In the genomic region with DNA sequence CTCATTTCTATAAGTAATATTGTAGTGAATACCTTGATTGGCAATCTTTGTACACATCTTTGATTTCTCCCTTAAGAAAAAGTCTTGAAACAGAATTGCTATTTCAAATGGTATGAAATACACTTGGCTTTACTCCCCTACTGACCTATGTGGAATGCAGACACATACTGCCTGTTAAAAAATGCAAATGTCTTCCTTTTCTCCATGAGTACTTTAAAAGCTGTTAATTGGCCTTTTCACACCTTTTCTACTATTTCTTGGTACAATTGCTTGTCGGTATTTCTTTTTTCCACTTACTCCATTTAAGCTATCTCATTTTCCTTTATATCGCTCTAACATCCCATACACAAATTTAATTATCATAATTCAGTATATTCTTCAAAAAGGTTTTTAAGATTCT, we compare ENCODE assay signal across 25 cellular contexts.
"Had no signal": no experiment of that assay in that cellular context is flagged by ENCODE, and none has a peak within 500 bp of the region (broad histone marks: within the 10 kb centered on the region; RNA-seq: fewer than 3 reads in every experiment).

No MANE protein-coding gene starts in this region.

- H3K27me3 Mint-ChIP-seq: activated CD4-positive, alpha-beta memory T cell treated with anti-CD3 and anti-CD28 coated beads for 36 hours; activated naive CD4-positive, alpha-beta T cell treated with anti-CD3 and anti-CD28 coated beads, Interleukin-2, amount 10 ng/mL, durations not matched to agents 7 days and 5 days; activated naive CD8-positive, alpha-beta T cell treated with anti-CD3 and anti-CD28 coated beads, Interleukin-2, amount 50 U/mL, for 24 hours; memory B cell; T-helper 17 cell had no signal

- ATAC-seq: activated naive CD8-positive, alpha-beta T cell treated with anti-CD3 and anti-CD28 coated beads, Interleukin-2, amount 50 U/mL, for 24 hours; activated T-cell treated with anti-CD3 and anti-CD28 coated beads, Interleukin-2, amount 50 U/mL, for 72 hours; heart right ventricle; left cardiac atrium; pancreas; psoas muscle; right cardiac atrium; stimulated activated naive CD8-positive, alpha-beta T cell treated with anti-CD3 and anti-CD28 coated beads, Interleukin-15, Interleukin-2, amounts not matched to agents 100 U/mL and 50 U/mL, for 24 hours; T-helper 17 cell; upper lobe of right lung had no signal

- H3K4me3 ChIP-seq: coronary artery, heart right ventricle, pancreas, psoas muscle, thyroid gland, upper lobe of right lung had no signal

- H3K4me3 Mint-ChIP-seq: activated CD4-positive, alpha-beta memory T cell treated with anti-CD3 and anti-CD28 coated beads for 36 hours; activated naive CD4-positive, alpha-beta T cell treated with anti-CD3 and anti-CD28 coated beads, Interleukin-2, amount 10 ng/mL, durations not matched to agents 7 days and 5 days; activated naive CD8-positive, alpha-beta T cell treated with anti-CD3 and anti-CD28 coated beads, Interleukin-2, amount 50 U/mL, for 24 hours; activated T-cell treated with anti-CD3 and anti-CD28 coated beads, Interleukin-2, amount 50 U/mL, for 72 hours; memory B cell; nephron; T-helper 17 cell had no signal

- H3K9me3 ChIP-seq: heart right ventricle, neutrophil, pancreas, psoas muscle, thyroid gland, upper lobe of right lung had no signal

- H3K9me3 Mint-ChIP-seq: activated CD4-positive, alpha-beta memory T cell treated with anti-CD3 and anti-CD28 coated beads for 36 hours; activated naive CD4-positive, alpha-beta T cell treated with anti-CD3 and anti-CD28 coated beads, Interleukin-2, amount 10 ng/mL, durations not matched to agents 7 days and 5 days; activated naive CD8-positive, alpha-beta T cell treated with anti-CD3 and anti-CD28 coated beads, Interleukin-2, amount 50 U/mL, for 24 hours; activated T-cell treated with anti-CD3 and anti-CD28 coated beads, Interleukin-2, amount 50 U/mL, for 72 hours; nephron had no signal

- H3K27ac Mint-ChIP-seq: activated CD4-positive, alpha-beta memory T cell treated with anti-CD3 and anti-CD28 coated beads for 36 hours; activated naive CD4-positive, alpha-beta T cell treated with anti-CD3 and anti-CD28 coated beads, Interleukin-2, amount 10 ng/mL, durations not matched to agents 7 days and 5 days; activated naive CD8-positive, alpha-beta T cell treated with anti-CD3 and anti-CD28 coated beads, Interleukin-2, amount 50 U/mL, for 24 hours; activated T-cell treated with anti-CD3 and anti-CD28 coated beads, Interleukin-2, amount 50 U/mL, for 72 hours; T-helper 17 cell had no signal

- H3K27ac ChIP-seq: coronary artery, heart right ventricle, neutrophil, pancreas, psoas muscle, thyroid gland, upper lobe of right lung had no signal

- DNase-seq: activated CD4-positive, alpha-beta memory T cell treated with anti-CD3 and anti-CD28 coated beads for 36 hours; activated CD4-positive, alpha-beta T cell treated with anti-CD3 and anti-CD28 coated beads for 48 hours; activated CD4-positive, CD25-positive, alpha-beta regulatory T cell; activated effector memory CD4-positive, alpha-beta T cell treated with Interleukin-2 at 50 U/mL for 16 hours; activated naive CD4-positive, alpha-beta T cell treated with anti-CD3 and anti-CD28 coated beads, Interleukin-2, amount 10 ng/mL, durations not matched to agents 7 days and 5 days; activated naive CD8-positive, alpha-beta T cell treated with anti-CD3 and anti-CD28 coated beads, Interleukin-2, amount 50 U/mL, for 24 hours; activated T-cell treated with anti-CD3 and anti-CD28 coated beads, Interleukin-2, amount 50 U/mL, for 72 hours; aorta; foreskin fibroblast; heart right ventricle; islet precursor cell; left cardiac atrium; pancreas; psoas muscle; right cardiac atrium; stimulated activated CD4-positive, alpha-beta T cell treated with anti-CD3 and anti-CD28 coated beads, Interleukin-4, amount 100 ng/mL, for 4 hours; stimulated activated naive CD8-positive, alpha-beta T cell treated with anti-CD3 and anti-CD28 coated beads, Interleukin-15, Interleukin-2, amounts not matched to agents 100 U/mL and 50 U/mL, for 24 hours; substantia nigra; T-helper 17 cell; thyroid gland; upper lobe of right lung had no signal

- H3K36me3 ChIP-seq: heart right ventricle, neutrophil, pancreas, thyroid gland, upper lobe of right lung had no signal

- H3K27me3 ChIP-seq: heart right ventricle, neutrophil, pancreas, thyroid gland, upper lobe of right lung had no signal

- H3K4me1 Mint-ChIP-seq: activated naive CD4-positive, alpha-beta T cell treated with anti-CD3 and anti-CD28 coated beads, Interleukin-2, amount 10 ng/mL, durations not matched to agents 7 days and 5 days had no signal
